Comparison of ENCODE assay signal across 8 cellular contexts in genomic region chr2:8481463-8482009, GRCh38.
DNase-seq lines count a peak whose midpoint lies in the region; ATAC-seq, FAIRE-seq and TF ChIP-seq lines count a peak whose summit lies in the region.

No MANE protein-coding gene starts in this region.

- no peaks in the 10 kb centered on the region for H3K9me2 ChIP-seq in OCI-LY7 (ENCODE audit: insufficient read depth, low read length)

- peak overlapping the region; percentile 50 for H3K4me2 ChIP-seq in OCI-LY7 (ENCODE audit: low read length)

- peak; percentile 30 for ATAC-seq in GM18868 (IDR thresholded peaks at IDR 0.05; ENCODE audit: unreplicated experiment)
- peak; percentile 55 for ATAC-seq in HG02588 (IDR thresholded peaks at IDR 0.05; ENCODE audit: unreplicated experiment)

- H2AFZ ChIP-seq in OCI-LY7 (ENCODE audit: low read length) = peak overlapping the region; percentile 5; the same call in 1 of the 2 replicates

- CTCF ChIA-PET in OCI-LY7 (lab: Charles Lee; ENCODE audit: unreplicated experiment) = interaction anchor here (0.6 to 1.4 kb wide), 5 partner anchors 15 to 147 kb away, joined by 3 to 7 read pairs (median 3); no protein-coding TSS in a partner anchor

- TF ChIP-seq POLR2A in H54 (IDR thresholded peaks at IDR 0.05; ENCODE audit: low read depth, low read length) = no peak

- POLR2A ChIA-PET in OCI-LY7 (lab: Charles Lee) = interaction anchor here (0.6 to 4.6 kb wide), 22 partner anchors 10 to 482 kb away, joined by 3 to 28 read pairs (median 4); partner anchors contain the start of gene ID2

- peak overlapping the region; percentile 5 for H3K4me3 ChIP-seq in OCI-LY7 (ENCODE audit: low read depth, low read length, poor library complexity, severe bottlenecking)

- no peaks in the 10 kb centered on the region for H3K9me3 ChIP-seq in OCI-LY7 (ENCODE audit: low read length)

- TF ChIP-seq CTCF in OCI-LY7 (conservative IDR thresholded peaks at IDR 0.05; ENCODE audit: low read length) = no peak

- BruUV-seq in OCI-LY7 (replicated peaks; lab: Mats Ljungman, UMichigan) = no TSS peak

- peak overlapping the region; percentile 97 for H3K27ac ChIP-seq in OCI-LY7 (ENCODE audit: low read depth, low read length, poor library complexity, severe bottlenecking)

- DNase-seq in OCI-LY7 (ENCODE audit: low spot score) (peak; percentile 68), kidney tubule cell (ENCODE audit: low spot score) (peak; percentile 88), AG20443 (ENCODE audit: low spot score) (no peak), H54 (ENCODE audit: insufficient read length, low spot score) (no peak), NCI-H748 treated with DMSO at 0.1 percent for 48 hours (lab: John Stamatoyannopoulos, UW) (no peak), frontal cortex (ENCODE audit: low spot score in 2 of 2) (no peak)

- no peaks in the 10 kb centered on the region for H4K20me1 ChIP-seq in OCI-LY7 (ENCODE audit: insufficient read depth, low read length)

- H3K36me3 ChIP-seq in OCI-LY7 (ENCODE audit: insufficient read depth, low read length) = peaks cover 18% of the 10 kb centered on the region

- FAIRE-seq in H54 (lab: Jason Lieb, UNC) (no peak), frontal cortex (lab: Jason Lieb, UNC) (no peak)

- intact Hi-C loops in OCI-LY7 (cut with micrococcal nuclease; ENCODE audit: unreplicated experiment) = loop anchor here (2.0 kb wide), 1 partner anchor 63 kb away; no protein-coding TSS in a partner anchor

- peaks cover 82% of the 10 kb centered on the region for H3K4me1 ChIP-seq in OCI-LY7 (ENCODE audit: insufficient read depth, low read length, poor library complexity, severe bottlenecking)

- H3K79me2 ChIP-seq in OCI-LY7 (ENCODE audit: insufficient read depth, low read depth, low read length) = peaks cover 6% of the 10 kb centered on the region; the same call in 1 of the 2 replicates

Comparison
In these comparisons a context has a peak if more than half of its experiments do, and no peak if none do; other contexts are left out.
1. DNase-seq: peak in OCI-LY7 (single experiment) and kidney tubule cell (single experiment); none in AG20443 (single experiment), H54 (single experiment), NCI-H748 treated with DMSO at 0.1 percent for 48 hours (single experiment) and frontal cortex (0 of 2).